ENCODE assay signal across 11 cellular contexts in genomic region chr18:22710628-22711380, GRCh38.
A peak's percentile ranks its signal among the peaks of the same experiment; 100 is the strongest.
DNase-seq lines count a peak whose midpoint lies in the region; ATAC-seq and TF ChIP-seq lines count a peak whose summit lies in the region.
"Had no signal": no experiment of that assay in that cellular context is flagged by ENCODE, and none has a peak within 500 bp of the region (broad histone marks: within the 10 kb centered on the region; RNA-seq: fewer than 3 reads in every experiment).

No MANE protein-coding gene starts in this region.

- H3K27me3 ChIP-seq in neural progenitor cell: no peaks in the 10 kb centered on the region

- no peak overlapping the region for H3K4me3 ChIP-seq in neural progenitor cell
- H3K4me3 ChIP-seq: K562 had no signal

- H3K36me3 ChIP-seq in neural progenitor cell: no peaks in the 10 kb centered on the region

- CTCF ChIA-PET in activated CD4-positive, alpha-beta memory T cell treated with anti-CD3 and anti-CD28 coated beads, Interleukin-2, amount 10 ng/mL, durations not matched to agents 7 days and 5 days (lab: Charles Lee): no interaction called here

- DNase-seq in A172 (ENCODE audit: low spot score) (peak; percentile 41), RPMI7951 (ENCODE audit: low read depth) (peak; percentile 40), fibroblast of peridontal ligament (ENCODE audit: extremely low read depth) (peak; percentile 64), neural progenitor cell (ENCODE audit: low spot score) (peak; percentile 25), occipital lobe (lab: John Stamatoyannopoulos, UW) (no peak), NCI-H748 treated with DMSO at 0.1 percent for 48 hours (lab: John Stamatoyannopoulos, UW) (no peak)
- DNase-seq in natural killer cell treated with Interleukin-12 subunit alpha and Interleukin-12 subunit beta and Interleukin-15 and Interleukin-18, amount 100 ng/mL, for 72 hours (ENCODE audit: low spot score): no peak
- DNase-seq in activated CD4-positive, alpha-beta memory T cell treated with anti-CD3 and anti-CD28 coated beads, Interleukin-2, amount 10 ng/mL, durations not matched to agents 7 days and 5 days: no peak
- DNase-seq: AML-193 had no signal

- H3K4me1 Mint-ChIP-seq in neural progenitor cell: peaks cover 6% of the 10 kb centered on the region
- no peaks in the 10 kb centered on the region for H3K4me1 Mint-ChIP-seq in natural killer cell treated with Interleukin-12 subunit alpha and Interleukin-12 subunit beta and Interleukin-15 and Interleukin-18, amount 100 ng/mL, for 72 hours (ENCODE audit: low read depth in 2 of 2)
- no peaks in the 10 kb centered on the region for H3K4me1 Mint-ChIP-seq in activated CD4-positive, alpha-beta memory T cell treated with anti-CD3 and anti-CD28 coated beads, Interleukin-2, amount 10 ng/mL, durations not matched to agents 7 days and 5 days

- no peak overlapping the region for H3K27ac Mint-ChIP-seq in neural progenitor cell
- H3K27ac Mint-ChIP-seq in natural killer cell treated with Interleukin-12 subunit alpha and Interleukin-12 subunit beta and Interleukin-15 and Interleukin-18, amount 100 ng/mL, for 72 hours: no peak overlapping the region
- no peak overlapping the region for H3K27ac Mint-ChIP-seq in activated CD4-positive, alpha-beta memory T cell treated with anti-CD3 and anti-CD28 coated beads, Interleukin-2, amount 10 ng/mL, durations not matched to agents 7 days and 5 days

- H3K27ac ChIP-seq in neural progenitor cell: no peak overlapping the region
- H3K27ac ChIP-seq: VCaP had no signal

- H2AFZ ChIP-seq in neural progenitor cell (replicated peaks): peak overlapping the region; percentile 19

- H3K9me3 Mint-ChIP-seq in neural progenitor cell: no peaks in the 10 kb centered on the region
- H3K9me3 Mint-ChIP-seq in natural killer cell treated with Interleukin-12 subunit alpha and Interleukin-12 subunit beta and Interleukin-15 and Interleukin-18, amount 100 ng/mL, for 72 hours: no peaks in the 10 kb centered on the region
- no peaks in the 10 kb centered on the region for H3K9me3 Mint-ChIP-seq in activated CD4-positive, alpha-beta memory T cell treated with anti-CD3 and anti-CD28 coated beads, Interleukin-2, amount 10 ng/mL, durations not matched to agents 7 days and 5 days

- no peak overlapping the region for H3K9ac ChIP-seq in neural progenitor cell

- peaks cover 2% of the 10 kb centered on the region for H3K27me3 Mint-ChIP-seq in neural progenitor cell (ENCODE audit: insufficient read depth, low read depth)
- peaks cover 5 to 8% of the 10 kb centered on the region in 2 donors for H3K27me3 Mint-ChIP-seq in natural killer cell treated with Interleukin-12 subunit alpha and Interleukin-12 subunit beta and Interleukin-15 and Interleukin-18, amount 100 ng/mL, for 72 hours
- H3K27me3 Mint-ChIP-seq in activated CD4-positive, alpha-beta memory T cell treated with anti-CD3 and anti-CD28 coated beads, Interleukin-2, amount 10 ng/mL, durations not matched to agents 7 days and 5 days: peaks cover 2% of the 10 kb centered on the region

- ATAC-seq in natural killer cell treated with Interleukin-12 subunit alpha and Interleukin-12 subunit beta and Interleukin-15 and Interleukin-18, amount 100 ng/mL, for 72 hours: no peak
- ATAC-seq: K562 had no signal

- H3K79me2 ChIP-seq in neural progenitor cell (ENCODE audit: low read depth): no peaks in the 10 kb centered on the region

- H3K4me2 ChIP-seq in neural progenitor cell: no peak overlapping the region

- H3K9me3 ChIP-seq in neural progenitor cell (ENCODE audit: low read depth): no peaks in the 10 kb centered on the region

- H3F3A ChIP-seq in neural progenitor cell (ENCODE audit: low read depth): no peaks in the 10 kb centered on the region

- H4K20me1 ChIP-seq in neural progenitor cell (ENCODE audit: low read depth): no peaks in the 10 kb centered on the region

- no peak overlapping the region for H3K4me3 Mint-ChIP-seq in neural progenitor cell
- no peak overlapping the region for H3K4me3 Mint-ChIP-seq in natural killer cell treated with Interleukin-12 subunit alpha and Interleukin-12 subunit beta and Interleukin-15 and Interleukin-18, amount 100 ng/mL, for 72 hours
- no peak overlapping the region for H3K4me3 Mint-ChIP-seq in activated CD4-positive, alpha-beta memory T cell treated with anti-CD3 and anti-CD28 coated beads, Interleukin-2, amount 10 ng/mL, durations not matched to agents 7 days and 5 days

- no peak for TF ChIP-seq CTCF in neural progenitor cell (IDR thresholded peaks at IDR 0.05)

- H3K4me1 ChIP-seq in neural progenitor cell: peaks cover 15% of the 10 kb centered on the region

- POLR2A ChIA-PET in activated CD4-positive, alpha-beta memory T cell treated with anti-CD3 and anti-CD28 coated beads, Interleukin-2, amount 10 ng/mL, durations not matched to agents 7 days and 5 days (lab: Charles Lee): no interaction called here

- H3K36me3 Mint-ChIP-seq in neural progenitor cell: no peaks in the 10 kb centered on the region
- H3K36me3 Mint-ChIP-seq in natural killer cell treated with Interleukin-12 subunit alpha and Interleukin-12 subunit beta and Interleukin-15 and Interleukin-18, amount 100 ng/mL, for 72 hours: no peaks in the 10 kb centered on the region
- no peaks in the 10 kb centered on the region for H3K36me3 Mint-ChIP-seq in activated CD4-positive, alpha-beta memory T cell treated with anti-CD3 and anti-CD28 coated beads, Interleukin-2, amount 10 ng/mL, durations not matched to agents 7 days and 5 days (ENCODE audit: low read depth)

Comparison
In these comparisons a context has a peak if more than half of its experiments do, and no peak if none do; other contexts are left out.
1. DNase-seq: peak in A172 (single experiment), RPMI7951 (single experiment), fibroblast of peridontal ligament (single experiment) and neural progenitor cell (single experiment); none in occipital lobe (single experiment), natural killer cell treated with Interleukin-12 subunit alpha and Interleukin-12 subunit beta and Interleukin-15 and Interleukin-18, amount 100 ng/mL, for 72 hours (single experiment), NCI-H748 treated with DMSO at 0.1 percent for 48 hours (single experiment) and activated CD4-positive, alpha-beta memory T cell treated with anti-CD3 and anti-CD28 coated beads, Interleukin-2, amount 10 ng/mL, durations not matched to agents 7 days and 5 days (single experiment).